ENCODE assay signal across 26 cellular contexts in the genomic region with DNA sequence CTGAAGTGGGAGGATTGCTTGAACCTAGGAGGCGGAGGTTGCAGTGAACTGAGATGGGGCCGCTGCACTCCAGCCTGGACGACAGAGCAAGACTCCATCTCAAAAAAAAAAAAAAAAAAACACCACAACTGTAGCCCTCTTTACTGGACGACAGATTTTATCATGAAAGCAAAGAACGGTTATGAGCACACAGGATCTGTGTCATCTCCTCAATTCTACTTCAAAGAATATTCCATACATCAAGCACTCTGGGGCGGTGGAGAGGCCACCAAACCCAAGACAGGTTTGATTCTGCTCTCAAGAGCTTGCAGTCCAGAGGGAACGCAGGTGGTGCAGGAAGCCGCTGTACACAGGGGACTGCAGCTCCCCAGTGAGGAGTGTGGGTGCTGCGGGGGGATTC.
DNase-seq lines count a peak whose midpoint lies in the region; ATAC-seq, FAIRE-seq and TF ChIP-seq lines count a peak whose summit lies in the region.
"Had no signal": no experiment of that assay in that cellular context is flagged by ENCODE, and none has a peak within 500 bp of the region (broad histone marks: within the 10 kb centered on the region; RNA-seq: fewer than 3 reads in every experiment).

No MANE protein-coding gene starts in this region.

- H3K27me3 ChIP-seq in DND-41 (ENCODE audit: insufficient read depth, low read length, poor library complexity) (no peaks in the 10 kb centered on the region), ascending aorta (no peaks in the 10 kb centered on the region), tibial artery (no peaks in the 10 kb centered on the region)
- H3K27me3 ChIP-seq: MG63, SJSA1 had no signal

- ATAC-seq in DND-41 (ENCODE audit: insufficient read depth, low read depth) (peak; percentile 5; the same call in 1 of the 3 replicates), T-cell (replicated peaks in 1 of 4) (no peak)

- FAIRE-seq in kidney (lab: Jason Lieb, UNC), result no peak
- FAIRE-seq: GM12891, GM18507 had no signal

- H3K9me3 Mint-ChIP-seq in T-cell, result no peaks in the 10 kb centered on the region

- no peaks in the 10 kb centered on the region for H3K36me3 ChIP-seq in DND-41 (ENCODE audit: insufficient read depth, low read length)
- no peaks in the 10 kb centered on the region for H3K36me3 ChIP-seq in ascending aorta
- no peaks in the 10 kb centered on the region for H3K36me3 ChIP-seq in kidney (ENCODE audit: control insufficient read depth in 1 of 2, insufficient read depth in 2 of 2, low read length in 2 of 2)
- no peaks in the 10 kb centered on the region for H3K36me3 ChIP-seq in tibial artery
- H3K36me3 ChIP-seq: HAP-1, MG63, SJSA1 had no signal

- CTCF ChIA-PET in T-cell (lab: Charles Lee), result no interaction called here

- intact Hi-C loops in ascending aorta (cut with DNase I) (loop anchor here (1.0 kb wide), 2 partner anchors 11 to 26 kb away; no protein-coding TSS in a partner anchor), kidney (cut with DNase I) (no loop called here), tibial artery (cut with DNase I; ENCODE audit: low total_unique reads) (no loop called here)

- H3K4me1 ChIP-seq in DND-41 (ENCODE audit: insufficient read depth, low read length), result peaks cover 77% of the 10 kb centered on the region
- peaks cover 34 to 46% of the 10 kb centered on the region in 2 donors for H3K4me1 ChIP-seq in ascending aorta
- peaks cover 0 to 11% of the 10 kb centered on the region in 2 donors for H3K4me1 ChIP-seq in kidney (ENCODE audit: control insufficient read depth in 1 of 2, insufficient read depth in 1 of 2, low read depth in 1 of 2, low read length in 2 of 2)
- peaks cover 14 to 80% (median 49%) of the 10 kb centered on the region in 4 donors for H3K4me1 ChIP-seq in tibial artery
- H3K4me1 ChIP-seq: HAP-1 had no signal

- H3K9me3 ChIP-seq in DND-41 (ENCODE audit: insufficient read depth, low read length, severe bottlenecking) (no peaks in the 10 kb centered on the region), ascending aorta (no peaks in the 10 kb centered on the region), kidney (ENCODE audit: control insufficient read depth in 1 of 2, low read length in 2 of 2) (no peaks in the 10 kb centered on the region), tibial artery (no peaks in the 10 kb centered on the region)
- H3K9me3 ChIP-seq: Caco-2, HAP-1, MG63, SJSA1 had no signal

- TF ChIP-seq CTCF in DND-41 (IDR thresholded peaks at IDR 0.05; ENCODE audit: borderline replicate concordance, extremely low read depth, low read length, poor library complexity, severe bottlenecking), result no peak
- TF ChIP-seq CTCF in ascending aorta (IDR thresholded peaks at IDR 0.05), result no peak
- TF ChIP-seq CTCF in kidney (IDR thresholded peaks at IDR 0.05; ENCODE audit: borderline replicate concordance, extremely low read depth, insufficient read depth), result no peak
- no peak for TF ChIP-seq CTCF in tibial artery (IDR thresholded peaks at IDR 0.05)

- POLR2A ChIA-PET in T-cell (lab: Charles Lee), result no interaction called here

- H3K27ac ChIP-seq in DND-41 (ENCODE audit: low read length) (peak overlapping the region; percentile 53), ascending aorta (peak overlapping the region; percentile 87 to 93), kidney (ENCODE audit: low read depth in 2 of 2, low read length in 2 of 2) (no peak overlapping the region), tibial artery (peak overlapping the region; percentile 69 to 81)
- H3K27ac ChIP-seq: GM23248, HL-60 had no signal

- H4K20me1 ChIP-seq in DND-41 (ENCODE audit: insufficient read depth, low read length), result no peaks in the 10 kb centered on the region

- no peak overlapping the region for H3K9ac ChIP-seq in DND-41 (ENCODE audit: low read depth, low read length)
- no peak overlapping the region for H3K9ac ChIP-seq in kidney (ENCODE audit: low read length in 2 of 2)
- H3K9ac ChIP-seq: GM23248 had no signal

- no peak overlapping the region for H2AFZ ChIP-seq in DND-41 (ENCODE audit: low read depth, low read length)
- H2AFZ ChIP-seq: GM23248 had no signal

- H3K4me2 ChIP-seq in DND-41 (ENCODE audit: insufficient read depth, low read length), result no peak overlapping the region

- peaks cover 23 to 28% (median 24%) of the 10 kb centered on the region in 3 donors for H3K4me1 Mint-ChIP-seq in T-cell

- H3K4me3 ChIP-seq in DND-41 (ENCODE audit: low read depth in 1 of 2, low read length in 2 of 2) (no peak overlapping the region), ascending aorta (no peak overlapping the region), kidney (ENCODE audit: low read length in 2 of 2) (no peak overlapping the region), tibial artery (no peak overlapping the region)
- H3K4me3 ChIP-seq: GM23248, HAP-1, MG63, SJSA1 had no signal

- no peaks in the 10 kb centered on the region for H3K27me3 Mint-ChIP-seq in T-cell
- H3K27me3 Mint-ChIP-seq: CD4-positive, CD25-positive, alpha-beta regulatory T cell had no signal

- no peaks in the 10 kb centered on the region for H3K36me3 Mint-ChIP-seq in T-cell
- H3K36me3 Mint-ChIP-seq: CD4-positive, CD25-positive, alpha-beta regulatory T cell had no signal

- H3K27ac Mint-ChIP-seq in T-cell, result no peak overlapping the region

- no peak overlapping the region for H3K4me3 Mint-ChIP-seq in T-cell
- H3K4me3 Mint-ChIP-seq: CD4-positive, CD25-positive, alpha-beta regulatory T cell had no signal

- DNase-seq in DND-41, result peak; percentile 69
- DNase-seq in ascending aorta (ENCODE audit: low spot score in 2 of 2), result no peak
- peak; percentile 30 for DNase-seq in kidney
- DNase-seq in tibial artery, result no peak
- no peak for DNase-seq in T-cell
- DNase-seq in NCI-H1417 treated with DMSO at 0.1 percent for 48 hours (lab: John Stamatoyannopoulos, UW), result no peak
- DNase-seq in DMS79 treated with DMSO at 0.1 percent for 48 hours (lab: John Stamatoyannopoulos, UW), result no peak
- DNase-seq: AML-193; Caco-2; CD4-positive, CD25-positive, alpha-beta regulatory T cell; DMS153; EL; GM23248; IMR-90; Karpas-422; MG63; NCI-H1092; NCI-H146; NCI-H2029 treated with DMSO at 0.1 percent for 48 hours; NCI-H2171; NCI-H526 had no signal

- no peaks in the 10 kb centered on the region for H3K79me2 ChIP-seq in DND-41 (ENCODE audit: insufficient read depth, low read length)

Comparison
In these comparisons a context has a peak if more than half of its experiments do, and no peak if none do; other contexts are left out.
1. DNase-seq: peak in DND-41 (single experiment) and kidney (single experiment); none in ascending aorta (0 of 2), tibial artery (0 of 2), T-cell (0 of 34), NCI-H1417 treated with DMSO at 0.1 percent for 48 hours (single experiment) and DMS79 treated with DMSO at 0.1 percent for 48 hours (single experiment).
2. H3K27ac ChIP-seq: peak in DND-41 (single experiment), ascending aorta (2 of 2) and tibial artery (2 of 2); none in kidney (0 of 2).